8 cellular contexts compared by ENCODE assay signal in genomic region chr17:82022981-82023446, GRCh38. TPM values are rescaled to one million over a fixed set of nuclear protein-coding genes. Genes with fewer than 3 reads are reported as not detected.
DNase-seq lines count a peak whose midpoint lies in the region; ATAC-seq, FAIRE-seq and TF ChIP-seq lines count a peak whose summit lies in the region.

Gene LRRC45 (plus strand): TSS chr17:82023305. CDS start chr17:82023644, 339 bp downstream.

- CTCF ChIA-PET in AG04449 (lab: Yijun Ruan, JAX), result interaction anchor here (0.6 to 10.7 kb wide), 13 partner anchors 9 to 133 kb away, joined by 3 to 290 read pairs (median 7); partner anchors contain the start of genes DCXR, NOTUM and RAC3
- CTCF ChIA-PET in WTC11 (lab: Charles Lee), result interaction anchor here (0.7 to 8.8 kb wide), 21 partner anchors 8 to 213 kb away, joined by 3 to 119 read pairs (median 5); partner anchors contain the start of genes DCXR, NOTUM and RAC3

- H3K4me3 Mint-ChIP-seq in WTC11, result peak within 1 kb of the TSS; percentile 78

- H3K4me1 Mint-ChIP-seq in WTC11, result peaks cover 11% of the 10 kb centered on the region

- no peaks in the 10 kb centered on the region for H3K9me3 Mint-ChIP-seq in WTC11

- FAIRE-seq in bronchial epithelial cell (lab: Jason Lieb, UNC), result no peak

- H3K9me3 ChIP-seq in iPS-18c (ENCODE audit: control insufficient read depth, insufficient read depth, low read length) (no peaks in the 10 kb centered on the region), skeletal muscle satellite cell (replicated peaks; ENCODE audit: low read length) (no peaks in the 10 kb centered on the region)

- H3K4me2 ChIP-seq in skeletal muscle satellite cell (ENCODE audit: low read length), result peak within 1 kb of the TSS; percentile 100

- H3K4me1 ChIP-seq in skeletal muscle satellite cell (ENCODE audit: control insufficient read depth, insufficient read depth, low read length), result peaks cover 25% of the 10 kb centered on the region

- no peaks in the 10 kb centered on the region; the same call in 1 of the 2 replicates for H3K36me3 Mint-ChIP-seq in WTC11

- ATAC-seq in GM18909 (IDR thresholded peaks at IDR 0.05; ENCODE audit: poor library complexity, unreplicated experiment) (peak; percentile 85), HG03280 (IDR thresholded peaks at IDR 0.05; ENCODE audit: unreplicated experiment) (peak; percentile 88), WTC11 (peak; percentile 93)

- H3K36me3 ChIP-seq in bronchial epithelial cell (ENCODE audit: control insufficient read depth, insufficient read depth, low read length) (peaks cover 2% of the 10 kb centered on the region), skeletal muscle satellite cell (ENCODE audit: insufficient read depth, low read length) (peaks cover 8% of the 10 kb centered on the region)

- no peak within 1 kb of the TSS for H3K27ac Mint-ChIP-seq in WTC11

- TF ChIP-seq CTCF in AG04449 (IDR thresholded peaks at IDR 0.05; ENCODE audit: insufficient read depth, low read length, missing control alignments) (no peak), WTC11 (IDR thresholded peaks at IDR 0.05) (no peak), bronchial epithelial cell (IDR thresholded peaks at IDR 0.05; ENCODE audit: insufficient read depth, low read length, severe bottlenecking) (no peak)

- peak within 1 kb of the TSS; percentile 87 for H3K9ac ChIP-seq in skeletal muscle satellite cell (ENCODE audit: low read depth, low read length)

- H3K4me3 ChIP-seq in AG04449 (ENCODE audit: low read depth, low read length) (peak within 1 kb of the TSS; percentile 81), bronchial epithelial cell (ENCODE audit: low read depth, low read length) (peak within 1 kb of the TSS; percentile 98), iPS-18c (ENCODE audit: insufficient read depth, low read depth, low read length) (peak within 1 kb of the TSS; percentile 84), skeletal muscle satellite cell (ENCODE audit: low read length) (peak within 1 kb of the TSS; percentile 96)

- H3K27me3 Mint-ChIP-seq in WTC11 (ENCODE audit: low read depth), result no peaks in the 10 kb centered on the region; the same call in 1 of the 2 replicates

- H3K27me3 ChIP-seq in bronchial epithelial cell (ENCODE audit: control insufficient read depth, insufficient read depth, low read length) (no peaks in the 10 kb centered on the region), skeletal muscle satellite cell (ENCODE audit: control insufficient read depth, insufficient read depth, low read length) (no peaks in the 10 kb centered on the region)

- DNase-seq in AG04449 (ENCODE audit: low read depth, low spot score) (peak; percentile 94), NCI-H345 (lab: John Stamatoyannopoulos, UW) (peak; percentile 100), WTC11 (ENCODE audit: low spot score) (peak; percentile 100), bronchial epithelial cell (ENCODE audit: low read depth) (peak; percentile 95)

- POLR2A ChIA-PET in AG04449 (lab: Yijun Ruan, JAX), result interaction anchor here (0.7 to 1.0 kb wide), 6 partner anchors 8 to 233 kb away, joined by 3 to 4 read pairs (median 3); partner anchors contain the start of genes DCXR, RAC3 and SLC16A3
- POLR2A ChIA-PET in WTC11 (lab: Charles Lee), result interaction anchor here (1.0 to 2.7 kb wide), 5 partner anchors 8 to 99 kb away, joined by 3 to 9 read pairs (median 5); partner anchors contain the start of genes DCXR and RAC3

TF ChIP-seq in WTC11, 78 proteins besides CTCF, POLR2A, EP300 and RAD21:
- no peak for TF ChIP-seq FOXJ3 (CRISPR knock-in tag; IDR thresholded peaks at IDR 0.05; ENCODE audit: borderline replicate concordance)
- no peak for TF ChIP-seq SOX15 (CRISPR knock-in tag; IDR thresholded peaks at IDR 0.05)
- no peak for TF ChIP-seq USF1 (CRISPR knock-in tag; IDR thresholded peaks at IDR 0.05)
- no peak for TF ChIP-seq SMAD3 (CRISPR knock-in tag; IDR thresholded peaks at IDR 0.05; ENCODE audit: borderline replicate concordance)
- TF ChIP-seq NR2C2 (CRISPR knock-in tag; IDR thresholded peaks at IDR 0.05), result no peak
- TF ChIP-seq, protein P1, sequence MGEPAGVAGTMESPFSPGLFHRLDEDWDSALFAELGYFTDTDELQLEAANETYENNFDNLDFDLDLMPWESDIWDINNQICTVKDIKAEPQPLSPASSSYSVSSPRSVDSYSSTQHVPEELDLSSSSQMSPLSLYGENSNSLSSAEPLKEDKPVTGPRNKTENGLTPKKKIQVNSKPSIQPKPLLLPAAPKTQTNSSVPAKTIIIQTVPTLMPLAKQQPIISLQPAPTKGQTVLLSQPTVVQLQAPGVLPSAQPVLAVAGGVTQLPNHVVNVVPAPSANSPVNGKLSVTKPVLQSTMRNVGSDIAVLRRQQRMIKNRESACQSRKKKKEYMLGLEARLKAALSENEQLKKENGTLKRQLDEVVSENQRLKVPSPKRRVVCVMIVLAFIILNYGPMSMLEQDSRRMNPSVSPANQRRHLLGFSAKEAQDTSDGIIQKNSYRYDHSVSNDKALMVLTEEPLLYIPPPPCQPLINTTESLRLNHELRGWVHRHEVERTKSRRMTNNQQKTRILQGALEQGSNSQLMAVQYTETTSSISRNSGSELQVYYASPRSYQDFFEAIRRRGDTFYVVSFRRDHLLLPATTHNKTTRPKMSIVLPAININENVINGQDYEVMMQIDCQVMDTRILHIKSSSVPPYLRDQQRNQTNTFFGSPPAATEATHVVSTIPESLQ (CRISPR knock-in tag; IDR thresholded peaks at IDR 0.05), result no peak
- TF ChIP-seq GTF2I (CRISPR knock-in tag; conservative IDR thresholded peaks at IDR 0.05), result no peak
- no peak for TF ChIP-seq JAZF1 (CRISPR knock-in tag; IDR thresholded peaks at IDR 0.05)
- no peak for TF ChIP-seq ZNF121 (CRISPR knock-in tag; IDR thresholded peaks at IDR 0.05)
- TF ChIP-seq E2F1 (CRISPR knock-in tag; IDR thresholded peaks at IDR 0.05), result no peak
- TF ChIP-seq TEAD4 (CRISPR knock-in tag; IDR thresholded peaks at IDR 0.05), result no peak
- no peak for TF ChIP-seq CREB1 (CRISPR knock-in tag; IDR thresholded peaks at IDR 0.05)
- TF ChIP-seq NFYB (CRISPR knock-in tag; conservative IDR thresholded peaks at IDR 0.05; ENCODE audit: low read depth), result peak; percentile 92
- no peak for TF ChIP-seq ZNF671 (CRISPR knock-in tag; IDR thresholded peaks at IDR 0.05)
- TF ChIP-seq JUN (CRISPR knock-in tag; IDR thresholded peaks at IDR 0.05), result no peak
- TF ChIP-seq SP1 (CRISPR knock-in tag; conservative IDR thresholded peaks at IDR 0.05), result peak; percentile 97
- TF ChIP-seq E2F5 (CRISPR knock-in tag; IDR thresholded peaks at IDR 0.05), result peak; percentile 62; the same call in 1 of the 2 replicates
TF ChIP-seq in WTC11: peak in this region for 3.

RNA-seq across cellular contexts. Expression of gene LRRC45, which starts in this region (rescaled TPM):
- total RNA-seq in WTC11 (2021) (30.5 to 38.1 TPM (median 32.5 TPM) in 3 replicates), bronchial epithelial cell (6.1 and 8.4 TPM in 2 replicates)
- 8.6 and 13.5 TPM in 2 replicates for total RNA-seq in skeletal muscle satellite cell (2012; rRNA removed)

Comparison
In these comparisons a context has a peak if more than half of its experiments do, and no peak if none do; other contexts are left out.
1. Peak in every context shown above with its lines: DNase-seq, ATAC-seq and H3K4me3 ChIP-seq.